ENCODE assay signal across 8 cellular contexts in genomic region chr12:67025543-67026114, GRCh38.
DNase-seq lines count a peak whose midpoint lies in the region; ATAC-seq and TF ChIP-seq lines count a peak whose summit lies in the region.

No MANE protein-coding gene starts in this region.

- ATAC-seq in GM18499 (IDR thresholded peaks at IDR 0.05; ENCODE audit: insufficient read depth, unreplicated experiment) (peak; percentile 62), HG03103 (IDR thresholded peaks at IDR 0.05; ENCODE audit: low read depth, unreplicated experiment) (peak; percentile 90), GM21619 (IDR thresholded peaks at IDR 0.05; ENCODE audit: unreplicated experiment) (no peak)

- CTCF ChIA-PET in BJ (lab: Yijun Ruan, JAX), result interaction anchor here (0.7 to 2.1 kb wide), 13 partner anchors 10 to 196 kb away, joined by 3 to 10 read pairs (median 3); no protein-coding TSS in a partner anchor

- peak; percentile 81 for TF ChIP-seq CTCF in BJ (IDR thresholded peaks at IDR 0.05; ENCODE audit: insufficient read depth, low read depth, low read length)
- TF ChIP-seq CTCF in glutamatergic neuron (IDR thresholded peaks at IDR 0.05; ENCODE audit: partially characterized antibody, unreplicated experiment), result peak; percentile 82

- no peaks in the 10 kb centered on the region for H3K27me3 ChIP-seq in BJ (ENCODE audit: control insufficient read depth, insufficient read depth, low read length)

- no peak overlapping the region for H3K4me3 ChIP-seq in BJ (ENCODE audit: low read depth, low read length)

- no peak overlapping the region for H3K4me3 Mint-ChIP-seq in glutamatergic neuron (ENCODE audit: unreplicated experiment)

- no peaks in the 10 kb centered on the region for H3K36me3 Mint-ChIP-seq in glutamatergic neuron (ENCODE audit: unreplicated experiment)

- H3K4me1 Mint-ChIP-seq in glutamatergic neuron (ENCODE audit: low read depth, unreplicated experiment), result peaks cover 12% of the 10 kb centered on the region

- no peaks in the 10 kb centered on the region for H3K9me3 Mint-ChIP-seq in glutamatergic neuron (ENCODE audit: unreplicated experiment)

- no peaks in the 10 kb centered on the region for H3K36me3 ChIP-seq in BJ (ENCODE audit: control insufficient read depth, insufficient read depth, low read length)

- H3K27ac Mint-ChIP-seq in glutamatergic neuron (ENCODE audit: unreplicated experiment), result no peak overlapping the region

- DNase-seq in BJ (ENCODE audit: low read depth) (no peak), NCI-H774 (lab: John Stamatoyannopoulos, UW) (peak; percentile 23), activated T-cell treated with anti-CD3 and anti-CD28 coated beads for 24 hours (ENCODE audit: low read depth) (peak; percentile 40), glutamatergic neuron (peak; percentile 69)
- DNase-seq in stimulated activated CD4-positive, alpha-beta T cell treated with anti-CD3 and anti-CD28 coated beads, TNF-alpha, amount 100 ng/mL, for 24 hours (ENCODE audit: low read depth in 3 of 3), result peak; percentile 26 to 42 (median 31)

- no peaks in the 10 kb centered on the region for H3K27me3 Mint-ChIP-seq in glutamatergic neuron (ENCODE audit: unreplicated experiment)

- POLR2A ChIA-PET in BJ (lab: Charles Lee), result no interaction called here
